In genomic region chr3:85251766-85252165, GRCh38 we compare ENCODE assay signal across 20 cellular contexts.
A peak's percentile ranks its signal among the peaks of the same experiment; 100 is the strongest.
DNase-seq lines count a peak whose midpoint lies in the region; ATAC-seq, FAIRE-seq and TF ChIP-seq lines count a peak whose summit lies in the region.
"Had no signal": no experiment of that assay in that cellular context is flagged by ENCODE, and none has a peak within 500 bp of the region (broad histone marks: within the 10 kb centered on the region; RNA-seq: fewer than 3 reads in every experiment).

No MANE protein-coding gene starts in this region.

- H3K4me2 ChIP-seq in IMR-90 (ENCODE audit: low read depth, low read length) (no peak overlapping the region), H1 (ENCODE audit: insufficient read depth in 1 of 2, low read depth in 2 of 2, low read length in 2 of 2) (no peak overlapping the region)

- H3K9me3 ChIP-seq in IMR-90 (ENCODE audit: control insufficient read depth, insufficient read depth, low read length) (no peaks in the 10 kb centered on the region), H1 (ENCODE audit: insufficient read depth in 2 of 2, low read depth in 1 of 2, low read length in 1 of 2) (no peaks in the 10 kb centered on the region), prostate gland (no peaks in the 10 kb centered on the region)
- H3K9me3 ChIP-seq: BLaER1 treated with 17β-estradiol and CSF1 and Interleukin-3, amounts not matched to agents 10 nM and 100 nM had no signal

- no peak overlapping the region for H3K56ac ChIP-seq in IMR-90 (ENCODE audit: extremely low read depth, insufficient read depth, low read length)
- no peak overlapping the region for H3K56ac ChIP-seq in H1 (replicated peaks; ENCODE audit: insufficient read length, low read depth, low read length)

- H2BK20ac ChIP-seq in IMR-90 (ENCODE audit: low read depth, low read length), result no peak overlapping the region
- H2BK20ac ChIP-seq in H1 (ENCODE audit: low read length), result no peak overlapping the region

- in situ Hi-C loops in IMR-90 (cut with MboI; ENCODE audit: low sequenced_read_pairs), result no loop called here

- H3K4me3 ChIP-seq in IMR-90 (ENCODE audit: insufficient read depth, low read depth, low read length) (no peak overlapping the region), H1 (ENCODE audit: extremely low read depth in 1 of 4, insufficient read depth in 2 of 4, low read depth in 3 of 4, low read length in 4 of 4) (no peak overlapping the region), prostate gland (no peak overlapping the region)
- H3K4me3 ChIP-seq: BLaER1 treated with 17β-estradiol and CSF1 and Interleukin-3, amounts not matched to agents 10 nM and 100 nM; GM12878; K562 had no signal

- H3K18ac ChIP-seq in IMR-90 (ENCODE audit: low read depth, low read length) (no peak overlapping the region), H1 (ENCODE audit: extremely low read depth, low read length) (no peak overlapping the region)

- CTCF ChIA-PET in IMR-90 (lab: Yijun Ruan, JAX) (no interaction called here), H1 (lab: Charles Lee; ENCODE audit: partially characterized antibody) (no interaction called here)

- TF ChIP-seq POLR2A in IMR-90 (IDR thresholded peaks at IDR 0.05; ENCODE audit: low read depth, low read length) (no peak), H1 (IDR thresholded peaks at IDR 0.05; ENCODE audit: control extremely low read depth in 1 of 2, low read depth in 2 of 2, low read length in 2 of 2) (no peak), prostate gland (IDR thresholded peaks at IDR 0.05) (no peak)

- H4K20me1 ChIP-seq in IMR-90 (ENCODE audit: insufficient read depth, low read length) (no peaks in the 10 kb centered on the region), H1 (replicated peaks in 1 of 2; ENCODE audit: control insufficient read depth in 1 of 2, insufficient read depth in 2 of 2, low read length in 2 of 2) (no peaks in the 10 kb centered on the region)
- H4K20me1 ChIP-seq: BLaER1 treated with 17β-estradiol and CSF1 and Interleukin-3, amounts not matched to agents 10 nM and 100 nM had no signal

- H2BK120ac ChIP-seq in IMR-90 (ENCODE audit: low read depth, low read length) (no peak overlapping the region), H1 (replicated peaks; ENCODE audit: low read depth, low read length) (no peak overlapping the region)

- no peak for TF ChIP-seq EP300 in H1 (IDR thresholded peaks at IDR 0.05; ENCODE audit: borderline replicate concordance in 1 of 2, low read depth in 2 of 2, low read length in 2 of 2)

- no peaks in the 10 kb centered on the region for H3K27me3 Mint-ChIP-seq in activated naive CD8-positive, alpha-beta T cell treated with anti-CD3 and anti-CD28 coated beads for 36 hours
- H3K27me3 Mint-ChIP-seq: B cell had no signal

- H3K27ac Mint-ChIP-seq in activated naive CD8-positive, alpha-beta T cell treated with anti-CD3 and anti-CD28 coated beads for 36 hours, result no peak overlapping the region
- H3K27ac Mint-ChIP-seq: B cell; CD8-positive, alpha-beta T cell had no signal

- no peak overlapping the region for H3K4me3 Mint-ChIP-seq in activated naive CD8-positive, alpha-beta T cell treated with anti-CD3 and anti-CD28 coated beads for 36 hours
- H3K4me3 Mint-ChIP-seq: B cell; CD8-positive, alpha-beta T cell had no signal

- H2BK5ac ChIP-seq in IMR-90 (ENCODE audit: low read depth, low read length, poor library complexity, severe bottlenecking) (no peak overlapping the region), H1 (ENCODE audit: low read depth, low read length) (no peak overlapping the region)

- H3K27ac ChIP-seq in IMR-90 (ENCODE audit: insufficient read depth, low read length) (no peak overlapping the region), H1 (ENCODE audit: low read depth, low read length) (no peak overlapping the region), prostate gland (no peak overlapping the region)
- H3K27ac ChIP-seq: BLaER1 treated with 17β-estradiol and CSF1 and Interleukin-3, amounts not matched to agents 10 nM and 100 nM had no signal

- H3K9ac ChIP-seq in IMR-90 (ENCODE audit: low read depth, low read length) (no peak overlapping the region), H1 (replicated peaks in 1 of 4; ENCODE audit: extremely low read depth in 1 of 4, low read depth in 3 of 4, low read length in 3 of 4) (no peak overlapping the region)
- H3K9ac ChIP-seq: BLaER1 treated with 17β-estradiol and CSF1 and Interleukin-3, amounts not matched to agents 10 nM and 100 nM had no signal

- H3K79me2 ChIP-seq in H1 (ENCODE audit: control insufficient read depth in 1 of 2, insufficient read depth in 2 of 2, low read length in 2 of 2), result no peaks in the 10 kb centered on the region

- H3K4ac ChIP-seq in IMR-90 (ENCODE audit: low read depth, low read length), result no peak overlapping the region
- H3K4ac ChIP-seq in H1 (replicated peaks; ENCODE audit: insufficient read length, low read depth, low read length), result no peak overlapping the region

- no peak for FAIRE-seq in H1 (lab: Jason Lieb, UNC)
- FAIRE-seq: GM12878, H54, K562 had no signal

- H4K5ac ChIP-seq in IMR-90 (ENCODE audit: low read depth, low read length) (no peak overlapping the region), H1 (ENCODE audit: insufficient read length, low read depth, low read length) (no peak overlapping the region)

- ATAC-seq in IMR-90 (ENCODE audit: low read depth) (no peak), GM21526 (IDR thresholded peaks at IDR 0.05; ENCODE audit: low FRiP score, unreplicated experiment) (no peak)
- ATAC-seq: CD8-positive, alpha-beta T cell; GM12878; K562 had no signal

- dilution Hi-C loops in IMR-90 (cut with HindIII; ENCODE audit: low sequenced_read_pairs, unreplicated experiment), result no loop called here

- TF ChIP-seq RAD21 in IMR-90 (IDR thresholded peaks at IDR 0.05; ENCODE audit: low read length) (no peak), H1 (IDR thresholded peaks at IDR 0.05 in 1 of 2, conservative IDR thresholded peaks at IDR 0.05 in 1 of 2; ENCODE audit: low read depth in 2 of 2, low read length in 2 of 2) (no peak)

- H2AFZ ChIP-seq in IMR-90 (replicated peaks; ENCODE audit: low read length, poor library complexity), result no peak overlapping the region
- H2AFZ ChIP-seq in H1 (ENCODE audit: low read length), result no peak overlapping the region

- H3K9me1 ChIP-seq in IMR-90 (ENCODE audit: insufficient read depth, low read length), result no peaks in the 10 kb centered on the region

- H3K36me3 Mint-ChIP-seq in activated naive CD8-positive, alpha-beta T cell treated with anti-CD3 and anti-CD28 coated beads for 36 hours, result no peaks in the 10 kb centered on the region
- H3K36me3 Mint-ChIP-seq: CD8-positive, alpha-beta T cell had no signal

- POLR2A ChIA-PET in IMR-90 (lab: Charles Lee; ENCODE audit: unreplicated experiment), result no interaction called here
- POLR2A ChIA-PET in H1 (lab: Charles Lee; ENCODE audit: partially characterized antibody), result no interaction called here

- DNase-seq in SHP77 treated with DMSO at 0.1 percent for 48 hours (lab: John Stamatoyannopoulos, UW) (peak; percentile 29), SHP77 (lab: John Stamatoyannopoulos, UW) (no peak), IMR-90 (no peak), NCI-H187 treated with DMSO at 0.1 percent for 48 hours (lab: John Stamatoyannopoulos, UW) (peak; percentile 36), H1 (ENCODE audit: low read depth in 1 of 2, low spot score in 2 of 2) (no peak), prostate gland (ENCODE audit: low spot score) (no peak)
- no peak for DNase-seq in activated naive CD8-positive, alpha-beta T cell treated with anti-CD3 and anti-CD28 coated beads for 36 hours
- DNase-seq: 8988T; CD8-positive, alpha-beta T cell; COR-L47; DMS 273 treated with DMSO at 0.1 percent for 48 hours; DMS53; DND-41; EL had no signal

- TF ChIP-seq CTCF in IMR-90 (conservative IDR thresholded peaks at IDR 0.05; ENCODE audit: low read depth, low read length) (no peak), H1 (IDR thresholded peaks at IDR 0.05; ENCODE audit: control extremely low read depth in 1 of 3, insufficient read depth in 1 of 3, low read depth in 1 of 3, low read length in 3 of 3) (no peak), prostate gland (IDR thresholded peaks at IDR 0.05) (no peak)

- H2BK15ac ChIP-seq in IMR-90 (ENCODE audit: low read depth, low read length), result no peak overlapping the region
- H2BK15ac ChIP-seq in H1 (ENCODE audit: low read length), result no peak overlapping the region

- H3K9me3 Mint-ChIP-seq in activated naive CD8-positive, alpha-beta T cell treated with anti-CD3 and anti-CD28 coated beads for 36 hours, result peaks cover 5% of the 10 kb centered on the region

- H3K23ac ChIP-seq in IMR-90 (ENCODE audit: low read depth, low read length), result no peak overlapping the region
- no peak overlapping the region for H3K23ac ChIP-seq in H1 (ENCODE audit: insufficient read length)

- H3K79me1 ChIP-seq in IMR-90 (ENCODE audit: low read depth in 1 of 2, low read length in 2 of 2), result no peaks in the 10 kb centered on the region
- no peaks in the 10 kb centered on the region for H3K79me1 ChIP-seq in H1 (ENCODE audit: low read depth, low read length)

- H3K14ac ChIP-seq in IMR-90 (replicated peaks; ENCODE audit: low read depth, low read length) (no peak overlapping the region), H1 (ENCODE audit: insufficient read length) (no peak overlapping the region)

- no peaks in the 10 kb centered on the region for H3K36me3 ChIP-seq in IMR-90 (ENCODE audit: control insufficient read depth, insufficient read depth, low read length)
- H3K36me3 ChIP-seq in H1 (ENCODE audit: control insufficient read depth in 2 of 4, insufficient read depth in 4 of 4, low read length in 3 of 4), result no peaks in the 10 kb centered on the region
- no peaks in the 10 kb centered on the region for H3K36me3 ChIP-seq in prostate gland
- H3K36me3 ChIP-seq: BLaER1 treated with 17β-estradiol and CSF1 and Interleukin-3, amounts not matched to agents 10 nM and 100 nM had no signal

- intact Hi-C loops in IMR-90 (cut with micrococcal nuclease), result no loop called here
- intact Hi-C loops in prostate gland (cut with DNase I), result no loop called here

- H4K8ac ChIP-seq in IMR-90 (ENCODE audit: low read depth in 2 of 2, low read length in 2 of 2), result no peak overlapping the region
- H4K8ac ChIP-seq in H1 (ENCODE audit: extremely low read depth, insufficient read depth, low read length), result no peak overlapping the region

- H3K23me2 ChIP-seq in H1 (ENCODE audit: low read depth, low read length), result no peaks in the 10 kb centered on the region

- H2BK12ac ChIP-seq in H1 (ENCODE audit: low read depth, low read length), result no peak overlapping the region

- BruUV-seq in IMR-90 (replicated peaks; lab: Mats Ljungman, UMichigan), result no TSS peak

- H4K91ac ChIP-seq in IMR-90 (ENCODE audit: insufficient read depth, low read depth, low read length), result no peak overlapping the region
- no peak overlapping the region for H4K91ac ChIP-seq in H1 (replicated peaks; ENCODE audit: insufficient read length, low read length)

- H3K4me1 Mint-ChIP-seq in activated naive CD8-positive, alpha-beta T cell treated with anti-CD3 and anti-CD28 coated beads for 36 hours, result no peaks in the 10 kb centered on the region
- H3K4me1 Mint-ChIP-seq: B cell had no signal

- H2AK9ac ChIP-seq in IMR-90 (replicated peaks; ENCODE audit: low read depth, low read length, poor library complexity), result no peak overlapping the region

- no CpG with 5 or more reads among the region's 1 CpG for WGBS in IMR-90 (ENCODE audit: extremely low coverage in 2 of 2, insufficient read length in 1 of 2), 2 experiments
- 88% methylated on average over 1 of the region's 1 CpG; no CpG with 5 or more reads in 1 of the 2 experiments for WGBS in H1 (ENCODE audit: extremely low coverage in 1 of 2, insufficient coverage in 1 of 2, insufficient read length in 1 of 2, insufficient replicate concordance in 2 of 2, low coverage in 1 of 2, low lambda C conversion rate in 2 of 2, missing lambda C conversion rate in 1 of 2), 2 experiments
- WGBS in prostate gland, result 82% methylated on average over 1 of the region's 1 CpG

- H2AK5ac ChIP-seq in IMR-90 (ENCODE audit: low read depth, low read length) (no peak overlapping the region), H1 (ENCODE audit: low read depth, low read length) (no peak overlapping the region)

- no peaks in the 10 kb centered on the region for H3K27me3 ChIP-seq in IMR-90 (ENCODE audit: control insufficient read depth, insufficient read depth, low read length)
- no peaks in the 10 kb centered on the region for H3K27me3 ChIP-seq in H1 (replicated peaks in 1 of 4; ENCODE audit: control insufficient read depth in 3 of 4, extremely low read depth in 1 of 4, insufficient read depth in 3 of 4, low read length in 3 of 4)
- H3K27me3 ChIP-seq in prostate gland (replicated peaks; ENCODE audit: insufficient read depth), result no peaks in the 10 kb centered on the region
- H3K27me3 ChIP-seq: BLaER1 treated with 17β-estradiol and CSF1 and Interleukin-3, amounts not matched to agents 10 nM and 100 nM had no signal

- H3K4me1 ChIP-seq in IMR-90 (ENCODE audit: control insufficient read depth, insufficient read depth, low read length) (no peaks in the 10 kb centered on the region), H1 (replicated peaks in 1 of 4; ENCODE audit: control insufficient read depth in 3 of 4, insufficient read depth in 4 of 4, low read length in 3 of 4) (peaks cover 0 to 4% (median 0%) of the 10 kb centered on the region in 4 experiments; a peak in 1 of 7 replicates), prostate gland (replicated peaks) (no peaks in the 10 kb centered on the region)

Comparison
In these comparisons a context has a peak if more than half of its experiments do, and no peak if none do; other contexts are left out.
1. DNase-seq: peak in SHP77 treated with DMSO at 0.1 percent for 48 hours (single experiment) and NCI-H187 treated with DMSO at 0.1 percent for 48 hours (single experiment); none in SHP77 (0 of 2), IMR-90 (single experiment), H1 (0 of 2), activated naive CD8-positive, alpha-beta T cell treated with anti-CD3 and anti-CD28 coated beads for 36 hours (single experiment) and prostate gland (single experiment).